18 cellular contexts compared by ENCODE assay signal in the genomic region with DNA sequence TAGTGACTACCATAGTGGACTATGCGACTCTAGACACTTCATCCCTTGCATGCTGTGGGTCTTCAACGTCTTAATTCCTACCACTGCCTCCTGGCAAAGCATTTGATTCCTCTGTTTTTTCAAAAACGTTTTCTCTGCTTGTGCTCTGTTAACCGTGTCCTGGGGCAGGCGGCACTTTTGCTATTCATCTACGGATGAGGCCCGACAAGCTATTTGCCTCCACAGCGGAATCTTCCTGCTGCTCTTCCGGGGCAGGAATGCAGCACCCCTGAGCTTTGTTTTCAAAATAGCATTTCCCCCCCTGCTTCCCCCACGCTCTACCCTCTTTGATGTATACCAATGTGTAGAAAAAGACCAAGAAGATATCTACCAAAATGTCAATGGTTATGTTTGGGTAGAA. TPM values are rescaled to one million over a fixed set of nuclear protein-coding genes. Genes with fewer than 3 reads are reported as not detected.
A peak's percentile ranks its signal among the peaks of the same experiment; 100 is the strongest.
DNase-seq lines count a peak whose midpoint lies in the region; TF ChIP-seq lines count a peak whose summit lies in the region.
"Had no signal": no experiment of that assay in that cellular context is flagged by ENCODE, and none has a peak within 500 bp of the region (broad histone marks: within the 10 kb centered on the region; RNA-seq: fewer than 3 reads in every experiment).

No MANE protein-coding gene starts in this region.

- TF ChIP-seq POLR2A in thyroid gland (IDR thresholded peaks at IDR 0.05), result no peak

- DNase-seq in NCI-H82 (lab: John Stamatoyannopoulos, UW), result peak; percentile 28
- no peak for DNase-seq in NCI-H82 treated with DMSO at 0.1 percent for 48 hours (lab: John Stamatoyannopoulos, UW; ENCODE audit: unreplicated experiment)
- DNase-seq in endothelial cell (ENCODE audit: low spot score), result peak; percentile 24
- peak; percentile 78 for DNase-seq in mesendoderm
- peak; percentile 10 to 29 for DNase-seq in thyroid gland
- no peak for DNase-seq in NCI-H2029 (lab: John Stamatoyannopoulos, UW)
- no peak for DNase-seq in activated effector memory CD4-positive, alpha-beta T cell treated with Interleukin-2 at 50 U/mL for 16 hours
- no peak for DNase-seq in A673 (ENCODE audit: low spot score)
- DNase-seq: EL, GM23248, HFFc6, KG1, NCI-H1092, NCI-H345, NCI-H69 had no signal

- no peak overlapping the region for H4K8ac ChIP-seq in mesendoderm (ENCODE audit: low read depth, low read length)

- no peak overlapping the region for H2BK5ac ChIP-seq in mesendoderm (ENCODE audit: low read length)

- H2BK120ac ChIP-seq in mesendoderm (ENCODE audit: low read depth, low read length), result no peak overlapping the region

- POLR2A ChIA-PET in A673 (lab: Charles Lee; ENCODE audit: low non-redundant PET), result no interaction called here

- H3K4me3 ChIP-seq in mesendoderm (ENCODE audit: low read length) (no peak overlapping the region), thyroid gland (replicated peaks in 1 of 3) (no peak overlapping the region), A673 (ENCODE audit: low read depth, low read length, poor library complexity, severe bottlenecking) (no peak overlapping the region)
- H3K4me3 ChIP-seq: GM23248, SK-N-MC had no signal

- no peaks in the 10 kb centered on the region for H3K79me2 ChIP-seq in mesendoderm (ENCODE audit: control insufficient read depth, insufficient read depth, low read length)

- no peak for TF ChIP-seq CTCF in endothelial cell (IDR thresholded peaks at IDR 0.05; ENCODE audit: unreplicated experiment)
- no peak for TF ChIP-seq CTCF in thyroid gland (IDR thresholded peaks at IDR 0.05)
- TF ChIP-seq CTCF in A673 (conservative IDR thresholded peaks at IDR 0.05; ENCODE audit: low read depth, low read length), result no peak

- no peak overlapping the region for H3K18ac ChIP-seq in mesendoderm (ENCODE audit: low read length)

- H3K4me1 Mint-ChIP-seq in endothelial cell (ENCODE audit: unreplicated experiment), result peaks cover 12% of the 10 kb centered on the region

- H3K36me3 Mint-ChIP-seq in endothelial cell (ENCODE audit: low read depth, unreplicated experiment), result no peaks in the 10 kb centered on the region

- H4K5ac ChIP-seq in mesendoderm (ENCODE audit: low read length), result no peak overlapping the region

- H3K4ac ChIP-seq in mesendoderm (ENCODE audit: low read depth, low read length), result no peak overlapping the region

- H3K27me3 Mint-ChIP-seq in endothelial cell (ENCODE audit: unreplicated experiment), result peaks cover 4% of the 10 kb centered on the region

- no peak overlapping the region for H2BK15ac ChIP-seq in mesendoderm (replicated peaks; ENCODE audit: low read depth)

- no peak overlapping the region for H3K9ac ChIP-seq in mesendoderm (ENCODE audit: low read length)
- H3K9ac ChIP-seq: GM23248 had no signal

- no peaks in the 10 kb centered on the region for H3K9me3 ChIP-seq in thyroid gland
- H3K9me3 ChIP-seq in A673 (ENCODE audit: low read depth, low read length, poor library complexity, severe bottlenecking), result no peaks in the 10 kb centered on the region

- intact Hi-C loops in thyroid gland (cut with DNase I), result no loop called here
- intact Hi-C loops in A673 (cut with micrococcal nuclease; ENCODE audit: unreplicated experiment), result no loop called here

- H3K9me3 Mint-ChIP-seq in endothelial cell (ENCODE audit: unreplicated experiment), result no peaks in the 10 kb centered on the region
- H3K9me3 Mint-ChIP-seq: HFFc6 had no signal

- H3K4me1 ChIP-seq in mesendoderm (ENCODE audit: control insufficient read depth, low read depth, low read length) (peaks cover 3% of the 10 kb centered on the region), thyroid gland (peaks cover 0 to 5% of the 10 kb centered on the region in 2 donors), A673 (ENCODE audit: insufficient read depth, low read length, poor library complexity, severe bottlenecking) (peaks cover 20% of the 10 kb centered on the region)

- no peak overlapping the region for H3K23ac ChIP-seq in mesendoderm (ENCODE audit: low read length)

- no CpG with 5 or more reads among the region's 10 CpGs for WGBS in mesendoderm (ENCODE audit: extremely low coverage, insufficient coverage, low lambda C conversion rate)
- WGBS in thyroid gland, 2 donors, result 17 to 19% methylated on average over 10 of the region's 10 CpGs

- peak overlapping the region; percentile 93 for H3K27ac Mint-ChIP-seq in endothelial cell (ENCODE audit: unreplicated experiment)
- H3K27ac Mint-ChIP-seq: HFFc6 had no signal

- BruUV-seq in A673 (replicated peaks; lab: Mats Ljungman, UMichigan), result no TSS peak

- H3K4me3 Mint-ChIP-seq in endothelial cell (ENCODE audit: unreplicated experiment), result no peak overlapping the region
- H3K4me3 Mint-ChIP-seq: HFFc6 had no signal

- no peak overlapping the region for H2AK5ac ChIP-seq in mesendoderm (ENCODE audit: low read length)

- no peak overlapping the region for H3K4me2 ChIP-seq in mesendoderm (ENCODE audit: low read length)

- no peaks in the 10 kb centered on the region for H3K36me3 ChIP-seq in mesendoderm (ENCODE audit: control insufficient read depth, insufficient read depth, low read length)
- H3K36me3 ChIP-seq in thyroid gland, result no peaks in the 10 kb centered on the region
- H3K36me3 ChIP-seq in A673 (ENCODE audit: insufficient read depth, low read length, poor library complexity, severe bottlenecking), result no peaks in the 10 kb centered on the region

- H3K79me1 ChIP-seq in mesendoderm (ENCODE audit: low read length), result no peaks in the 10 kb centered on the region

- H3K56ac ChIP-seq in mesendoderm (ENCODE audit: low read length), result no peak overlapping the region

- no peaks in the 10 kb centered on the region for H3K27me3 ChIP-seq in mesendoderm (ENCODE audit: insufficient read depth, low read length, poor library complexity)
- H3K27me3 ChIP-seq in thyroid gland, result no peaks in the 10 kb centered on the region
- H3K27me3 ChIP-seq in A673 (replicated peaks; ENCODE audit: insufficient read depth, low read depth, low read length, poor library complexity), result no peaks in the 10 kb centered on the region

- CTCF ChIA-PET in A673 (lab: Charles Lee), result no interaction called here

- H3K27ac ChIP-seq in mesendoderm (ENCODE audit: low read depth, low read length) (peak overlapping the region; percentile 64), thyroid gland (no peak overlapping the region), A673 (ENCODE audit: low read depth, low read length, poor library complexity, severe bottlenecking) (no peak overlapping the region)
- H3K27ac ChIP-seq: 22Rv1, C4-2B, GM23248, SK-N-MC had no signal

RNA-seq across cellular contexts. Expression of a gene that starts 39.8 kb away (rescaled TPM):
- total RNA-seq in endothelial cell (ENCODE audit: unreplicated experiment) (24.9 TPM), thyroid gland (10 to 100 TPM; 30.4 to 48.9 (median 44.7) TPM), A673 (2021) (50.8 and 51.3 TPM in 2 replicates)
- 52.7 TPM for polyA plus RNA-seq in mesendoderm (2013, experiment 1 of 2)
- 52.8 TPM for polyA plus RNA-seq in mesendoderm (2013, experiment 2 of 2)

RNA-seq across cellular contexts. Expression of a gene that starts 42.0 kb away (rescaled TPM):
- 141 TPM for total RNA-seq in endothelial cell (ENCODE audit: unreplicated experiment)
- 66.9 TPM for polyA plus RNA-seq in mesendoderm (2013, experiment 1 of 2)
- 65.3 TPM for polyA plus RNA-seq in mesendoderm (2013, experiment 2 of 2)
- total RNA-seq in thyroid gland, result 100 to 1,000 TPM; 102 to 184 (median 109) TPM
- total RNA-seq in A673 (2021), result 210 and 212 TPM in 2 replicates

Comparison
In these comparisons a context has a peak if more than half of its experiments do, and no peak if none do; other contexts are left out.
1. DNase-seq: peak in NCI-H82 (single experiment), endothelial cell (single experiment), mesendoderm (single experiment) and thyroid gland (2 of 2); none in NCI-H82 treated with DMSO at 0.1 percent for 48 hours (single experiment), NCI-H2029 (single experiment), activated effector memory CD4-positive, alpha-beta T cell treated with Interleukin-2 at 50 U/mL for 16 hours (single experiment) and A673 (single experiment).